ENCODE assay signal across 14 cellular contexts in the genomic region with DNA sequence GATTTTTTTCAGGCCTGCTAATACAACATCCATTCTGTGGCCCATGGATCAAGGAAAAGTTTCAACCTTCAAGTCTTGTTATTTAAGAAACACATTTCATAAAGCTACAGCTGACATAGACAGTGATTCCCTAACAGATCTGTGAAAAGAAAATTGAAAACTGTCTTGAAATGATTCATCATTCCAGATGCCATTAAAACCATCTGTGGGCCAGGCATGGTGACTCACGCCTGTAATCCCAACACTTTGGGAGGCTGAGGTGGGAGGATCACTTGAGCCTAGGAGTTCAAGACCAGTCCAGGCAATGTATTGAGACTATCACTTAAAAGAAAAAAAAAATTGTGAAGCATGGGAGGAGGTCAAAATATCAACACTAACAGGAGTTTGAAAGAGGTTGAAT. TPM values are rescaled to one million over a fixed set of nuclear protein-coding genes. Genes with fewer than 3 reads are reported as not detected.
DNase-seq lines count a peak whose midpoint lies in the region; ATAC-seq and TF ChIP-seq lines count a peak whose summit lies in the region.
"Had no signal": no experiment of that assay in that cellular context is flagged by ENCODE, and none has a peak within 500 bp of the region (broad histone marks: within the 10 kb centered on the region; RNA-seq: fewer than 3 reads in every experiment).

No MANE protein-coding gene starts in this region.

- TF ChIP-seq CTCF in RWPE1 (conservative IDR thresholded peaks at IDR 0.05; ENCODE audit: low read depth) (no peak), epithelial cell of esophagus (IDR thresholded peaks at IDR 0.05; ENCODE audit: insufficient read depth, low read depth, low read length, missing control alignments) (no peak)

- no peaks in the 10 kb centered on the region for H3K9me3 Mint-ChIP-seq in activated naive CD4-positive, alpha-beta T cell treated with anti-CD3 and anti-CD28 coated beads, Interleukin-2, amount 50 U/mL, for 72 hours

- no peak overlapping the region for H3K27ac ChIP-seq in RWPE1
- H3K27ac ChIP-seq: heart left ventricle, SJCRH30, stomach had no signal

- POLR2A ChIA-PET in RWPE1 (lab: Yijun Ruan, JAX; ENCODE audit: low non-redundant PET): no interaction called here

- no peak for DNase-seq in activated naive CD4-positive, alpha-beta T cell treated with anti-CD3 and anti-CD28 coated beads, Interleukin-2, amount 50 U/mL, for 72 hours (ENCODE audit: low spot score in 2 of 2)
- no peak for DNase-seq in activated naive CD4-positive, alpha-beta T cell treated with Interleukin-2 at 50 U/mL for 16 hours
- peak; percentile 36 for DNase-seq in RWPE1 (ENCODE audit: low spot score)
- peak; percentile 54 for DNase-seq in epithelial cell of esophagus (ENCODE audit: low read depth)
- DNase-seq in stromal cell of bone marrow (ENCODE audit: low read depth): peak; percentile 48
- DNase-seq in OCI-M2 (lab: John Stamatoyannopoulos, UW; ENCODE audit: unreplicated experiment): no peak
- DNase-seq in SW480 (ENCODE audit: low spot score): no peak
- DNase-seq: activated CD8-positive, alpha-beta memory T cell treated with anti-CD3 and anti-CD28 coated beads, Interleukin-2, amount 10 ng/mL, durations not matched to agents 7 days and 5 days; heart left ventricle; midbrain; NCI-H2171; SJCRH30; stomach had no signal

- CTCF ChIA-PET in RWPE1 (lab: Yijun Ruan, JAX): interaction anchor here (1.0 to 1.3 kb wide), 3 partner anchors 35 to 512 kb away, joined by 3 to 5 read pairs (median 3); no protein-coding TSS in a partner anchor

- peak overlapping the region; percentile 29 to 58 for H3K27ac Mint-ChIP-seq in activated naive CD4-positive, alpha-beta T cell treated with anti-CD3 and anti-CD28 coated beads, Interleukin-2, amount 50 U/mL, for 72 hours
- H3K27ac Mint-ChIP-seq: activated CD8-positive, alpha-beta memory T cell treated with anti-CD3 and anti-CD28 coated beads, Interleukin-2, amount 10 ng/mL, durations not matched to agents 7 days and 5 days had no signal

- peak in 1 of 2 donors; percentile 58 for ATAC-seq in activated naive CD4-positive, alpha-beta T cell treated with anti-CD3 and anti-CD28 coated beads, Interleukin-2, amount 50 U/mL, for 72 hours
- no peak for ATAC-seq in HG03439 (IDR thresholded peaks at IDR 0.05; ENCODE audit: unreplicated experiment)
- ATAC-seq: activated CD8-positive, alpha-beta memory T cell treated with anti-CD3 and anti-CD28 coated beads, Interleukin-2, amount 10 ng/mL, durations not matched to agents 7 days and 5 days; heart left ventricle had no signal

- no peak overlapping the region for H3K4me3 ChIP-seq in epithelial cell of esophagus (ENCODE audit: low read length)
- H3K4me3 ChIP-seq: heart left ventricle, SJCRH30, stomach had no signal

- H3K36me3 Mint-ChIP-seq in activated naive CD4-positive, alpha-beta T cell treated with anti-CD3 and anti-CD28 coated beads, Interleukin-2, amount 50 U/mL, for 72 hours: peaks cover 10 to 25% of the 10 kb centered on the region in 2 donors

RNA-seq across cellular contexts. Expression of a gene that starts 6.0 kb away (rescaled TPM):
- 10 to 100 TPM; 35.9 to 62.2 TPM for total RNA-seq in activated naive CD4-positive, alpha-beta T cell treated with anti-CD3 and anti-CD28 coated beads, Interleukin-2, amount 50 U/mL, for 72 hours

Comparison
In these comparisons a context has a peak if more than half of its experiments do, and no peak if none do; other contexts are left out.
1. DNase-seq: peak in RWPE1 (single experiment), epithelial cell of esophagus (single experiment) and stromal cell of bone marrow (single experiment); none in activated naive CD4-positive, alpha-beta T cell treated with anti-CD3 and anti-CD28 coated beads, Interleukin-2, amount 50 U/mL, for 72 hours (0 of 2), activated naive CD4-positive, alpha-beta T cell treated with Interleukin-2 at 50 U/mL for 16 hours (single experiment), OCI-M2 (single experiment) and SW480 (single experiment).